ENCODE assay signal across 9 cellular contexts in genomic region chr2:73920577-73921545, GRCh38. TPM values are rescaled to one million over a fixed set of nuclear protein-coding genes. Genes with fewer than 3 reads are reported as not detected.
A peak's percentile ranks its signal among the peaks of the same experiment; 100 is the strongest.
DNase-seq lines count a peak whose midpoint lies in the region; ATAC-seq, FAIRE-seq and TF ChIP-seq lines count a peak whose summit lies in the region.
"Had no signal": no experiment of that assay in that cellular context is flagged by ENCODE, and none has a peak within 500 bp of the region (broad histone marks: within the 10 kb centered on the region; RNA-seq: fewer than 3 reads in every experiment).

No MANE protein-coding gene starts in this region.

- H3K9me3 ChIP-seq in A549 (no peaks in the 10 kb centered on the region), OCI-LY1 (ENCODE audit: low read length) (no peaks in the 10 kb centered on the region), left lung (no peaks in the 10 kb centered on the region), ovary (no peaks in the 10 kb centered on the region)

- peak in 1 of 2 experiments; percentile 16; a peak in 1 of 5 replicates for TF ChIP-seq RAD21 in A549 (conservative IDR thresholded peaks at IDR 0.05 in 1 of 2, IDR thresholded peaks at IDR 0.05 in 1 of 2)

- no peak overlapping the region for H3K4me3 ChIP-seq in A549
- H3K4me3 ChIP-seq in GM12875 (ENCODE audit: low read depth, low read length), result no peak overlapping the region
- H3K4me3 ChIP-seq in OCI-LY1 (ENCODE audit: low read depth, low read length, poor library complexity, severe bottlenecking), result no peak overlapping the region
- no peak overlapping the region for H3K4me3 ChIP-seq in left lung
- no peak overlapping the region for H3K4me3 ChIP-seq in ovary

- H3K4me1 ChIP-seq in A549 (peaks cover 2% of the 10 kb centered on the region), OCI-LY1 (ENCODE audit: insufficient read depth, low read length, severe bottlenecking) (no peaks in the 10 kb centered on the region), left lung (peaks cover under 1 to 13% of the 10 kb centered on the region in 2 donors), ovary (ENCODE audit: insufficient read depth) (no peaks in the 10 kb centered on the region)

- H2AFZ ChIP-seq in OCI-LY1 (ENCODE audit: low read length), result no peak overlapping the region

- DNase-seq in A549 (ENCODE audit: low read depth in 1 of 2, low spot score in 1 of 2) (peak; percentile 56 to 70), left lung (peak in 1 of 2 donors; percentile 80), ovary (no peak)
- DNase-seq in activated naive CD4-positive, alpha-beta T cell treated with anti-CD3 and anti-CD28 coated beads, Interleukin-2, amount 50 U/mL, for 16 hours, result peak; percentile 48

- POLR2A ChIA-PET in A549 (lab: Yijun Ruan, JAX), result no interaction called here

- no peaks in the 10 kb centered on the region for H3K9me2 ChIP-seq in OCI-LY1 (ENCODE audit: low read depth, low read length)

- H4K20me1 ChIP-seq in OCI-LY1 (ENCODE audit: insufficient read depth, low read length), result no peaks in the 10 kb centered on the region

- CTCF ChIA-PET in A549 (lab: Yijun Ruan, JAX), result interaction anchor here (0.6 to 3.5 kb wide), 6 partner anchors 9 to 200 kb away, joined by 3 to 13 read pairs (median 3); no protein-coding TSS in a partner anchor

- no peaks in the 10 kb centered on the region for H3F3A ChIP-seq in OCI-LY1 (ENCODE audit: insufficient read depth, low read length)

- 59% methylated on average over 12 of the region's 12 CpGs for WGBS in A549 (ENCODE audit: missing lambda C conversion rate)
- 34 to 42% (median 38%) methylated on average over 12 of the region's 12 CpGs for WGBS in ovary, 3 donors

- H3K27me3 ChIP-seq in OCI-LY1 (ENCODE audit: insufficient read depth, low read length) (no peaks in the 10 kb centered on the region), left lung (peaks cover 0 to 9% of the 10 kb centered on the region in 2 donors), ovary (no peaks in the 10 kb centered on the region)

- H3K9ac ChIP-seq in OCI-LY1 (ENCODE audit: low read length), result no peak overlapping the region

- H3K36me3 ChIP-seq in OCI-LY1 (ENCODE audit: insufficient read depth, low read length), result no peaks in the 10 kb centered on the region
- no peaks in the 10 kb centered on the region for H3K36me3 ChIP-seq in left lung
- H3K36me3 ChIP-seq in ovary, result no peaks in the 10 kb centered on the region

- no peak overlapping the region for H3K27ac ChIP-seq in A549
- no peak overlapping the region for H3K27ac ChIP-seq in OCI-LY1 (ENCODE audit: low read depth, low read length, poor library complexity, severe bottlenecking)
- no peak overlapping the region for H3K27ac ChIP-seq in left lung
- H3K27ac ChIP-seq in ovary, result no peak overlapping the region

- no peak for FAIRE-seq in A549 (lab: Jason Lieb, UNC)
- FAIRE-seq: GM18507 had no signal

- H3K79me2 ChIP-seq in OCI-LY1 (ENCODE audit: insufficient read depth, low read length), result no peaks in the 10 kb centered on the region

- TF ChIP-seq EP300 in A549 (IDR thresholded peaks at IDR 0.05) (no peak), ovary (IDR thresholded peaks at IDR 0.05) (no peak)

- H3K4me2 ChIP-seq in A549 (no peak overlapping the region), OCI-LY1 (ENCODE audit: low read length) (no peak overlapping the region)

- intact Hi-C loops in left lung (cut with DNase I), result loop anchor here in 1 of 2 donors (10.0 kb wide), 1 partner anchor 64 kb away; the partner anchor contains the start of gene TET3
- intact Hi-C loops in ovary (cut with DNase I), result loop anchor here in 1 of 4 donors (10.0 kb wide), 1 partner anchor 86 kb away; no protein-coding TSS in a partner anchor

- TF ChIP-seq POLR2A in A549 (IDR thresholded peaks at IDR 0.05; ENCODE audit: low read length) (no peak), ovary (IDR thresholded peaks at IDR 0.05) (no peak)

- peak; percentile 71 to 87 for ATAC-seq in A549
- ATAC-seq in left lung, result peak; percentile 64
- no peak for ATAC-seq in HG03565 (IDR thresholded peaks at IDR 0.05; ENCODE audit: unreplicated experiment)
- no peak for ATAC-seq in HG03469 (IDR thresholded peaks at IDR 0.05; ENCODE audit: unreplicated experiment)

- TF ChIP-seq CTCF in A549 (IDR thresholded peaks at IDR 0.05) (no peak), GM12875 (IDR thresholded peaks at IDR 0.05; ENCODE audit: borderline replicate concordance, insufficient read depth, low read depth, low read length) (peak; percentile 31; the same call in 1 of the 2 replicates), OCI-LY1 (IDR thresholded peaks at IDR 0.05; ENCODE audit: low read length) (peak; percentile 29; the same call in 1 of the 2 replicates), left lung (IDR thresholded peaks at IDR 0.05) (peak in 1 of 2 donors; percentile 9), ovary (IDR thresholded peaks at IDR 0.05) (no peak)

TF ChIP-seq in A549, 52 proteins besides CTCF, POLR2A, EP300 and RAD21:
- no peak for TF ChIP-seq RCOR1 (IDR thresholded peaks at IDR 0.05; ENCODE audit: low read depth, low read length)
- no peak for TF ChIP-seq HOXB13 (CRISPR knock-in tag; IDR thresholded peaks at IDR 0.05; ENCODE audit: low read depth)
- no peak for TF ChIP-seq CHD2 (IDR thresholded peaks at IDR 0.05; ENCODE audit: low read length, partially characterized antibody)
- TF ChIP-seq NFE2L2 (conservative IDR thresholded peaks at IDR 0.05; ENCODE audit: low read length), result no peak
- no peak for TF ChIP-seq KDM5A (IDR thresholded peaks at IDR 0.05)
- TF ChIP-seq, protein P1, sequence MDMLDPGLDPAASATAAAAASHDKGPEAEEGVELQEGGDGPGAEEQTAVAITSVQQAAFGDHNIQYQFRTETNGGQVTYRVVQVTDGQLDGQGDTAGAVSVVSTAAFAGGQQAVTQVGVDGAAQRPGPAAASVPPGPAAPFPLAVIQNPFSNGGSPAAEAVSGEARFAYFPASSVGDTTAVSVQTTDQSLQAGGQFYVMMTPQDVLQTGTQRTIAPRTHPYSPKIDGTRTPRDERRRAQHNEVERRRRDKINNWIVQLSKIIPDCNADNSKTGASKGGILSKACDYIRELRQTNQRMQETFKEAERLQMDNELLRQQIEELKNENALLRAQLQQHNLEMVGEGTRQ (IDR thresholded peaks at IDR 0.05), result no peak
- no peak for TF ChIP-seq FOSL2 (IDR thresholded peaks at IDR 0.05)
- no peak for TF ChIP-seq FOSL2 (CRISPR knock-in tag; IDR thresholded peaks at IDR 0.05)
- no peak for TF ChIP-seq CEBPB (IDR thresholded peaks at IDR 0.05)
- TF ChIP-seq ESRRA (IDR thresholded peaks at IDR 0.05; ENCODE audit: borderline replicate concordance, low read length), result no peak
- no peak for TF ChIP-seq NPAS2 (CRISPR knock-in tag; IDR thresholded peaks at IDR 0.05; ENCODE audit: borderline replicate concordance)
- TF ChIP-seq TFCP2L1 (CRISPR knock-in tag; IDR thresholded peaks at IDR 0.05), result no peak
- no peak for TF ChIP-seq CHD4 (IDR thresholded peaks at IDR 0.05; ENCODE audit: borderline replicate concordance)
- no peak for TF ChIP-seq HEYL (CRISPR knock-in tag; IDR thresholded peaks at IDR 0.05)
- no peak for TF ChIP-seq EHF (CRISPR knock-in tag; IDR thresholded peaks at IDR 0.05)
- no peak for TF ChIP-seq POLR2AphosphoS2 (conservative IDR thresholded peaks at IDR 0.05; ENCODE audit: low read length)
- no peak for TF ChIP-seq HOXB5 (CRISPR knock-in tag; IDR thresholded peaks at IDR 0.05)
- no peak for TF ChIP-seq ZNF302 (CRISPR knock-in tag; IDR thresholded peaks at IDR 0.05)
- no peak for TF ChIP-seq SMC3 (IDR thresholded peaks at IDR 0.05)
- TF ChIP-seq KDM1A (IDR thresholded peaks at IDR 0.05; ENCODE audit: low read depth), result no peak
TF ChIP-seq in A549: peak in this region for 0.

RNA-seq across cellular contexts. Expression of gene DGUOK, which starts 5.8 kb away (rescaled TPM):
- polyA plus RNA-seq in A549 (2011; rRNA removed) (145 and 185 TPM in 2 replicates), A549 (2017; fragmentation: RNase III; extraction: RNeasy Plus Mini Kit Qiagen cat#74134 plus additional on column Dnase treatment) (128 to 131 TPM (median 129 TPM) in 3 replicates), ovary (10 to 100 TPM; 70.7 to 84.1 TPM)
- polyA plus RNA-seq in A549 (2012; cell fraction: cytosol; rRNA removed), result 151 and 179 TPM in 2 replicates
- polyA plus RNA-seq in A549 (2012; cell fraction: nucleus; rRNA removed), result 66.6 and 72.0 TPM in 2 replicates
- polyA minus RNA-seq in A549 (2011; rRNA and poly(A)+ RNA removed), result 43.1 and 44.4 TPM in 2 replicates
- total RNA-seq in left lung (10 to 100 TPM; 32.1 to 53.3 TPM), ovary (10 to 100 TPM; 45.8 to 66.2 (median 52.4) TPM)

RNA-seq across cellular contexts. Expression of gene ACTG2, which starts 28.1 kb away (rescaled TPM):
- polyA plus RNA-seq in A549 (2011; rRNA removed) (0.04 and 0.07 TPM in 2 replicates), A549 (2017; fragmentation: RNase III; extraction: RNeasy Plus Mini Kit Qiagen cat#74134 plus additional on column Dnase treatment) (0.26 to 0.51 TPM (median 0.33 TPM) in 3 replicates), ovary (100 to 1,000 TPM in 1 of 2 donors, 10 to 100 TPM in 1; 66.5 to 478 TPM)
- polyA plus RNA-seq in A549 (2012; cell fraction: cytosol; rRNA removed), result 0.34 and 0.36 TPM in 2 replicates
- 0.26 and 0.48 TPM in 2 replicates for polyA plus RNA-seq in A549 (2012; cell fraction: nucleus; rRNA removed)
- polyA minus RNA-seq in A549 (2011; rRNA and poly(A)+ RNA removed), result 0.21 and 1.4 TPM in 2 replicates
- total RNA-seq in left lung (100 to 1,000 TPM in 1 of 2 donors, 10 to 100 TPM in 1; 70.2 to 156 TPM), ovary (100 to 1,000 TPM in 1 of 7 donors, 10 to 100 TPM in 4, 1 to 10 TPM in 2; 3.8 to 558 (median 42.6) TPM)

Comparison
In these comparisons a context has a peak if more than half of its experiments do, and no peak if none do; other contexts are left out.
1. ATAC-seq: peak in A549 (2 of 2) and left lung (single experiment); none in HG03565 (single experiment) and HG03469 (single experiment).
2. DNase-seq: peak in A549 (2 of 2) and activated naive CD4-positive, alpha-beta T cell treated with anti-CD3 and anti-CD28 coated beads, Interleukin-2, amount 50 U/mL, for 16 hours (single experiment); none in ovary (0 of 5).
3. CTCF ChIP-seq: peak in GM12875 (single experiment) and OCI-LY1 (single experiment); none in A549 (single experiment) and ovary (0 of 3).